ENCODE assay signal across 26 cellular contexts in genomic region chr19:46453661-46454060, GRCh38. TPM values are rescaled to one million over a fixed set of nuclear protein-coding genes. Genes with fewer than 3 reads are reported as not detected.
DNase-seq lines count a peak whose midpoint lies in the region; ATAC-seq and TF ChIP-seq lines count a peak whose summit lies in the region.
"Had no signal": no experiment of that assay in that cellular context is flagged by ENCODE, and none has a peak within 500 bp of the region (broad histone marks: within the 10 kb centered on the region; RNA-seq: fewer than 3 reads in every experiment).

No MANE protein-coding gene starts in this region.

- POLR2A ChIA-PET in RWPE1 (lab: Yijun Ruan, JAX; ENCODE audit: low non-redundant PET): no interaction called here
- POLR2A ChIA-PET in MCF 10A (lab: Yijun Ruan, JAX): interaction anchor here (0.7 to 3.3 kb wide), 6 partner anchors 8 to 147 kb away, joined by 3 to 31 read pairs (median 7); partner anchors contain the start of gene CALM3

- no peak for TF ChIP-seq POLR2A in thyroid gland (IDR thresholded peaks at IDR 0.05)

- no peak overlapping the region for H3K4me3 Mint-ChIP-seq in MCF 10A (ENCODE audit: unreplicated experiment)
- H3K4me3 Mint-ChIP-seq: GM23338 had no signal

- DNase-seq in RWPE1 (ENCODE audit: low spot score) (no peak), MCF 10A (ENCODE audit: unreplicated experiment) (peak; percentile 46), foreskin keratinocyte (peak; percentile 83 to 92), thyroid gland (peak; percentile 56 to 62), GOT3 (lab: John Stamatoyannopoulos, UW) (no peak), NCI-H2029 (lab: John Stamatoyannopoulos, UW) (no peak)
- DNase-seq: BE2C, DND-41, HCEC 1CT, NCI-H1092, NCI-H1436, NCI-H2081, NCI-H2171 treated with DMSO at 0.1 percent for 48 hours, NCI-H524 treated with DMSO at 0.1 percent for 48 hours, NCI-H82, Peyer's patch had no signal

- ATAC-seq in foreskin keratinocyte: no peak
- no peak for ATAC-seq in GM18861 (IDR thresholded peaks at IDR 0.05; ENCODE audit: unreplicated experiment)
- ATAC-seq: GM12878, GM23338, HepG2, K562, Right ventricle myocardium inferior had no signal

- 41 to 60% methylated on average over 6 of the region's 6 CpGs for WGBS in thyroid gland, 2 donors

- intact Hi-C loops in MCF 10A (cut with micrococcal nuclease): no loop called here
- intact Hi-C loops in thyroid gland (cut with DNase I): no loop called here

- H3K27ac Mint-ChIP-seq in MCF 10A (ENCODE audit: low read depth, unreplicated experiment): peak overlapping the region; percentile 59
- H3K27ac Mint-ChIP-seq: GM23338 had no signal

- peaks cover 25% of the 10 kb centered on the region for H3K4me1 ChIP-seq in foreskin keratinocyte
- no peaks in the 10 kb centered on the region for H3K4me1 ChIP-seq in thyroid gland
- H3K4me1 ChIP-seq: BE2C, Peyer's patch had no signal

- no peaks in the 10 kb centered on the region for H3K27me3 Mint-ChIP-seq in MCF 10A (ENCODE audit: insufficient read depth, unreplicated experiment)

- BruUV-seq in MCF 10A (replicated peaks; lab: Mats Ljungman, UMichigan): no TSS peak

- H3K27ac ChIP-seq in RWPE1 (peak overlapping the region; percentile 81), foreskin keratinocyte (peak overlapping the region; percentile 54), thyroid gland (no peak overlapping the region)
- H3K27ac ChIP-seq: HL-60, Peyer's patch had no signal

- no peak overlapping the region for H3K4me3 ChIP-seq in thyroid gland (replicated peaks in 1 of 3)
- H3K4me3 ChIP-seq: GM12878, GM23338, K562, Peyer's patch had no signal

- H3K9me3 ChIP-seq in thyroid gland: no peaks in the 10 kb centered on the region
- H3K9me3 ChIP-seq: Peyer's patch had no signal

- no peaks in the 10 kb centered on the region for H3K36me3 ChIP-seq in thyroid gland
- H3K36me3 ChIP-seq: BE2C, Peyer's patch had no signal

- CTCF ChIA-PET in RWPE1 (lab: Yijun Ruan, JAX): interaction anchor here (0.7 kb wide), 1 partner anchor 76 kb away, joined by 4 read pairs; no protein-coding TSS in a partner anchor
- CTCF ChIA-PET in MCF 10A (lab: Yijun Ruan, JAX): interaction anchor here (0.7 kb wide), 2 partner anchors 83 to 148 kb away, joined by 3 to 6 read pairs; no protein-coding TSS in a partner anchor

- no peaks in the 10 kb centered on the region for H3K27me3 ChIP-seq in foreskin keratinocyte
- no peaks in the 10 kb centered on the region for H3K27me3 ChIP-seq in thyroid gland
- H3K27me3 ChIP-seq: BE2C, Peyer's patch had no signal

- H3K4me1 Mint-ChIP-seq in MCF 10A (ENCODE audit: insufficient read depth, unreplicated experiment): peaks cover 33% of the 10 kb centered on the region
- H3K4me1 Mint-ChIP-seq: GM23338 had no signal

- H3K36me3 Mint-ChIP-seq in MCF 10A (ENCODE audit: insufficient read depth, unreplicated experiment): no peaks in the 10 kb centered on the region

- H3K9me3 Mint-ChIP-seq in MCF 10A (ENCODE audit: unreplicated experiment): no peaks in the 10 kb centered on the region

- TF ChIP-seq CTCF in RWPE1 (conservative IDR thresholded peaks at IDR 0.05; ENCODE audit: low read depth) (no peak), MCF 10A (IDR thresholded peaks at IDR 0.05; ENCODE audit: unreplicated experiment) (no peak), foreskin keratinocyte (conservative IDR thresholded peaks at IDR 0.05) (no peak), thyroid gland (IDR thresholded peaks at IDR 0.05) (no peak)

RNA-seq across cellular contexts. Expression of gene PNMA8A, which starts 17.7 kb away (rescaled TPM):
- total RNA-seq in MCF 10A (2022) (6.0 and 7.6 TPM in 2 replicates), foreskin keratinocyte (1.4 TPM in 2 replicates), thyroid gland (10 to 100 TPM in 3 of 4 donors, 1 to 10 TPM in 1; 8.9 to 33.8 (median 19.5) TPM)
- polyA plus RNA-seq in foreskin keratinocyte: 0.71 and 0.88 TPM in 2 replicates
- total RNA-seq: HT-29 had no signal

RNA-seq across cellular contexts. Expression of gene PNMA8C, which starts 24.9 kb away (rescaled TPM):
- total RNA-seq in MCF 10A (2022): not detected in 2 replicates
- total RNA-seq in foreskin keratinocyte: not detected in 2 replicates
- not detected in 2 replicates for polyA plus RNA-seq in foreskin keratinocyte
- under 1 TPM in 1 of 4 donors, not detected in 3; 0.11 TPM for total RNA-seq in thyroid gland
- total RNA-seq: A673, GM12878, HepG2, HT-29, Peyer's patch, Right ventricle myocardium inferior, SK-MEL-5 had no signal
- polyA plus RNA-seq: GM12878, HepG2 had no signal

RNA-seq across cellular contexts. Expression of gene CCDC8, which starts 40.3 kb away (rescaled TPM):
- total RNA-seq in MCF 10A (2022) (not detected in 2 replicates), foreskin keratinocyte (41.6 and 42.7 TPM in 2 replicates), thyroid gland (10 to 100 TPM; 16.8 to 34.9 (median 29.3) TPM)
- polyA plus RNA-seq in foreskin keratinocyte: 27.3 and 30.4 TPM in 2 replicates
- total RNA-seq: HT-29, SK-MEL-5 had no signal
- polyA plus RNA-seq: HepG2 had no signal

RNA-seq across cellular contexts. Expression of gene PNMA8B, which starts 42.0 kb away (rescaled TPM):
- total RNA-seq in MCF 10A (2022) (not detected in 2 replicates), foreskin keratinocyte (0.07 and 0.10 TPM in 2 replicates), thyroid gland (1 to 10 TPM; 1.3 to 1.5 (median 1.5) TPM)
- 0.03 TPM in 2 replicates for polyA plus RNA-seq in foreskin keratinocyte
- total RNA-seq: GM12878, HepG2, HT-29, K562, SK-MEL-5 had no signal
- polyA plus RNA-seq: HepG2, K562 had no signal

Comparison
In these comparisons a context has a peak if more than half of its experiments do, and no peak if none do; other contexts are left out.
1. DNase-seq: peak in MCF 10A (single experiment), foreskin keratinocyte (2 of 2) and thyroid gland (2 of 2); none in RWPE1 (single experiment), GOT3 (single experiment) and NCI-H2029 (single experiment).
2. H3K27ac ChIP-seq: peak in RWPE1 (single experiment) and foreskin keratinocyte (single experiment); none in thyroid gland (0 of 3).
3. RNA of gene CCDC8, which starts 40.3 kb away (total RNA-seq): 41.6 to 42.7 TPM in foreskin keratinocyte and 16.8 to 34.9 TPM in thyroid gland; not detected in MCF 10A; every median in the first group is over 10 times any median in the second.